8 cellular contexts compared by ENCODE assay signal in the genomic region with DNA sequence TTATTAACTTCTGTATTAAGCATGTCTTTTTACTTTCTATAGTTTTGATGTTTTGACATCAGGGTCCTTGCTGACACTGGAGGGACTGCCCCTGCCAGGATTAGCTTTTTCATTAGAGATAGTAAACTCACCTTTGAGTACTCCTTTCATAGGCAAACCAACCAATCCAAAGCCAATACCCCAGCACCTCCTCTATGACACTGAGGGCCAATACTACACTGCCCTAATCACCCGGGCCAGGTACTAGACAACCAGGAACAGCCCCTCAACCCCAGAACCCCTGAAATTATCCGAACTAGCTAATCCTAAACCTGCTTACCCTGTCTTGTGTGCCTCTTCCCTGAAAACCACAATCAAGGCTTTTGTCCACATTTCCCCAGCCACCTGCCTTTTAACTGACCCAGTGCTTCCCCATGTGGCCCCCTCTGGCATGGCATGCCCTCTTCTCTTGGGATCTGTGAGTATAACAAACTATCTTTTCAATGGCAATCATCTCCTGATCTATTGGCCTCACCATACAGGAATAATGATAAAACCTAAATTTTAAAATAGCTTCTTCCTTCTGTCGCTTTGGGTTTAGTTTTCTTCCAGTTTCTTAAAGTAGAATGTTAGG. TPM values are rescaled to one million over a fixed set of nuclear protein-coding genes. Genes with fewer than 3 reads are reported as not detected.
DNase-seq lines count a peak whose midpoint lies in the region; ATAC-seq and TF ChIP-seq lines count a peak whose summit lies in the region.

No MANE protein-coding gene starts in this region.

- H3K9me2 ChIP-seq in MM.1S (replicated peaks; ENCODE audit: insufficient read depth, low read length): no peaks in the 10 kb centered on the region

- peaks cover 31% of the 10 kb centered on the region for H3K36me3 Mint-ChIP-seq in effector memory CD8-positive, alpha-beta T cell (ENCODE audit: insufficient read depth)
- peaks cover 29% of the 10 kb centered on the region for H3K36me3 Mint-ChIP-seq in progenitor cell of endocrine pancreas (ENCODE audit: insufficient read depth)

- H3K9me3 Mint-ChIP-seq in effector memory CD8-positive, alpha-beta T cell: no peaks in the 10 kb centered on the region
- no peaks in the 10 kb centered on the region for H3K9me3 Mint-ChIP-seq in progenitor cell of endocrine pancreas (ENCODE audit: low read depth)

- no peaks in the 10 kb centered on the region for H3K4me1 ChIP-seq in MM.1S (ENCODE audit: low read length)

- H3K9me3 ChIP-seq in MM.1S (replicated peaks; ENCODE audit: insufficient read depth, low read length): no peaks in the 10 kb centered on the region

- no peak overlapping the region for H3K9ac ChIP-seq in MM.1S (ENCODE audit: low read length)

- peaks cover 33% of the 10 kb centered on the region for H3K79me2 ChIP-seq in MM.1S (ENCODE audit: low read length)

- H4K20me1 ChIP-seq in MM.1S (ENCODE audit: insufficient read depth, low read length): peaks cover 3% of the 10 kb centered on the region; the same call in 1 of the 2 replicates

- H3K27me3 Mint-ChIP-seq in effector memory CD8-positive, alpha-beta T cell: no peaks in the 10 kb centered on the region
- no peaks in the 10 kb centered on the region for H3K27me3 Mint-ChIP-seq in progenitor cell of endocrine pancreas

- no peak overlapping the region for H3K4me2 ChIP-seq in MM.1S (ENCODE audit: low read depth, low read length)

- no peak overlapping the region for H3K4me3 Mint-ChIP-seq in effector memory CD8-positive, alpha-beta T cell
- H3K4me3 Mint-ChIP-seq in progenitor cell of endocrine pancreas (ENCODE audit: low read depth): no peak overlapping the region

- no peak overlapping the region for H3K27ac ChIP-seq in MM.1S (ENCODE audit: low read length)

- peak; percentile 46 for TF ChIP-seq CTCF in MM.1S (IDR thresholded peaks at IDR 0.05; ENCODE audit: low read length)
- peak; percentile 61 for TF ChIP-seq CTCF in progenitor cell of endocrine pancreas (IDR thresholded peaks at IDR 0.05; ENCODE audit: unreplicated experiment)

- H3F3A ChIP-seq in MM.1S (ENCODE audit: insufficient read depth, low read length): no peaks in the 10 kb centered on the region

- no peaks in the 10 kb centered on the region for H3K36me3 ChIP-seq in MM.1S (replicated peaks; ENCODE audit: insufficient read depth, low read length)

- peak; percentile 23 for DNase-seq in NCI-H510A treated with DMSO at 0.1 percent for 48 hours (lab: John Stamatoyannopoulos, UW)
- no peak for DNase-seq in NCI-H510A (lab: John Stamatoyannopoulos, UW)
- DNase-seq in MM.1S: no peak
- no peak for DNase-seq in effector memory CD8-positive, alpha-beta T cell
- DNase-seq in progenitor cell of endocrine pancreas (ENCODE audit: low spot score, unreplicated experiment): peak; percentile 11
- DNase-seq in GM19238 (ENCODE audit: insufficient read length, low spot score): no peak

- H3K4me3 ChIP-seq in MM.1S (ENCODE audit: low read length): no peak overlapping the region

- no peak overlapping the region for H2AFZ ChIP-seq in MM.1S (ENCODE audit: low read length)

- ATAC-seq in effector memory CD8-positive, alpha-beta T cell (replicated peaks): no peak
- ATAC-seq in HG02981 (IDR thresholded peaks at IDR 0.05; ENCODE audit: unreplicated experiment) (no peak), HG02588 (IDR thresholded peaks at IDR 0.05; ENCODE audit: unreplicated experiment) (no peak)

- H3K27ac Mint-ChIP-seq in effector memory CD8-positive, alpha-beta T cell: peak overlapping the region; percentile 22 to 59
- H3K27ac Mint-ChIP-seq in progenitor cell of endocrine pancreas: peak overlapping the region; percentile 76

- H3K27me3 ChIP-seq in MM.1S (replicated peaks; ENCODE audit: insufficient read depth, low read length): no peaks in the 10 kb centered on the region

- peaks cover 21 to 38% of the 10 kb centered on the region in 2 donors for H3K4me1 Mint-ChIP-seq in effector memory CD8-positive, alpha-beta T cell (ENCODE audit: low read depth in 2 of 2)
- peaks cover 2% of the 10 kb centered on the region for H3K4me1 Mint-ChIP-seq in progenitor cell of endocrine pancreas (ENCODE audit: low read depth)

RNA-seq across cellular contexts. Expression of a gene that starts 31.2 kb away (rescaled TPM):
- 81.0 and 88.6 TPM in 2 replicates for total RNA-seq in progenitor cell of endocrine pancreas

RNA-seq across cellular contexts. Expression of a gene that starts 58.0 kb away (rescaled TPM):
- 31.5 and 34.7 TPM in 2 replicates for total RNA-seq in progenitor cell of endocrine pancreas

Comparison
In these comparisons a context has a peak if more than half of its experiments do, and no peak if none do; other contexts are left out.
1. DNase-seq: peak in NCI-H510A treated with DMSO at 0.1 percent for 48 hours (single experiment) and progenitor cell of endocrine pancreas (single experiment); none in NCI-H510A (single experiment), MM.1S (single experiment), effector memory CD8-positive, alpha-beta T cell (0 of 3) and GM19238 (single experiment).